1 cellular context compared by ENCODE assay signal in the genomic region with DNA sequence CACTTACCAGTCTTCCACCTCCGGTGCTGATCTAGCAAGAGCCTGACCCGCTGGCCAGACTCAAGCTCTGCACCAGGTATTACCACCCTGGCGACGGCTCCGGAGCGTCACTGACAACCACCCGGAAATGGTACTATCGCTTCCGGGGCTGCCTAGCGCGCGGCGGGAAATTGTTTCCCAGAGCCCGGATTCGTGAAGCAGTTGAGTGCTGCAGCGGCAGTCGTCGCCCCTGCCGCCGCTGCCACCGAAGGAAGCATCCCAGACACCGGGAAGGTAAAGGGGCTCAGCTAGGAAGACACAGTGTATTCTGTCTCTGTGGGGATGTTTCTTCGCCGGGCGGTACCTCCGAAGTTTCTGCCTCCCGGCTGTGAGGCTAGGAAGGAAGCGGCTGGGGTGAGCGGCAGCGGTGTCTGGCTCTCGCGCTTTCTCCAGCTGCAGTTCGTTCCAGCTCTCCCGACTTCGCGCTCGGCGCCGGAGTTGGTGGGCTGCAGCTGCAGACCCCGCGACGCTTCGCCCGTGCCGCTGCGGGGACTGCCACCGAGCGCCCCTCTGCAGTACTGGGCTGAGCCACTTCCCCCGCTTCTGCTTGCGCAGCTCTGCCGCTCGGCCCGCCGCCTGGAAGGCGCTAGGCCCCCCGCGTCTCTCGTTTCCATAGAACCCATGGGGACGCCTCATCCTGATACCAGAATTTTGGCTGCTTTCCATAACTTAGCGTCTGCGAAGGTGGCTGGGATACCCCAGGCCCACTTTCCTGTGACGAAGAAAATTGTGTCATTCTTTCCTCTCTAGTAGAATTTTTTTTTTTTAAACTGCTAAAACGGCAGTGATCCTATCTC.
TF ChIP-seq lines count a peak whose summit lies in the region.

Gene KIAA0825, minus strand, starts transcription at position 112 of the 836 bp plus-strand sequence. CDS start 81,478 bp downstream, outside the sequence.
Gene SLF1, plus strand, starts transcription at position 177 of the 836 bp plus-strand sequence. CDS start 10,142 bp downstream, outside the sequence.

TF ChIP-seq in HepG2, 621 proteins besides CTCF, POLR2A, EP300 and RAD21 (continued from another document and continues in another):
- TF ChIP-seq, protein P1, sequence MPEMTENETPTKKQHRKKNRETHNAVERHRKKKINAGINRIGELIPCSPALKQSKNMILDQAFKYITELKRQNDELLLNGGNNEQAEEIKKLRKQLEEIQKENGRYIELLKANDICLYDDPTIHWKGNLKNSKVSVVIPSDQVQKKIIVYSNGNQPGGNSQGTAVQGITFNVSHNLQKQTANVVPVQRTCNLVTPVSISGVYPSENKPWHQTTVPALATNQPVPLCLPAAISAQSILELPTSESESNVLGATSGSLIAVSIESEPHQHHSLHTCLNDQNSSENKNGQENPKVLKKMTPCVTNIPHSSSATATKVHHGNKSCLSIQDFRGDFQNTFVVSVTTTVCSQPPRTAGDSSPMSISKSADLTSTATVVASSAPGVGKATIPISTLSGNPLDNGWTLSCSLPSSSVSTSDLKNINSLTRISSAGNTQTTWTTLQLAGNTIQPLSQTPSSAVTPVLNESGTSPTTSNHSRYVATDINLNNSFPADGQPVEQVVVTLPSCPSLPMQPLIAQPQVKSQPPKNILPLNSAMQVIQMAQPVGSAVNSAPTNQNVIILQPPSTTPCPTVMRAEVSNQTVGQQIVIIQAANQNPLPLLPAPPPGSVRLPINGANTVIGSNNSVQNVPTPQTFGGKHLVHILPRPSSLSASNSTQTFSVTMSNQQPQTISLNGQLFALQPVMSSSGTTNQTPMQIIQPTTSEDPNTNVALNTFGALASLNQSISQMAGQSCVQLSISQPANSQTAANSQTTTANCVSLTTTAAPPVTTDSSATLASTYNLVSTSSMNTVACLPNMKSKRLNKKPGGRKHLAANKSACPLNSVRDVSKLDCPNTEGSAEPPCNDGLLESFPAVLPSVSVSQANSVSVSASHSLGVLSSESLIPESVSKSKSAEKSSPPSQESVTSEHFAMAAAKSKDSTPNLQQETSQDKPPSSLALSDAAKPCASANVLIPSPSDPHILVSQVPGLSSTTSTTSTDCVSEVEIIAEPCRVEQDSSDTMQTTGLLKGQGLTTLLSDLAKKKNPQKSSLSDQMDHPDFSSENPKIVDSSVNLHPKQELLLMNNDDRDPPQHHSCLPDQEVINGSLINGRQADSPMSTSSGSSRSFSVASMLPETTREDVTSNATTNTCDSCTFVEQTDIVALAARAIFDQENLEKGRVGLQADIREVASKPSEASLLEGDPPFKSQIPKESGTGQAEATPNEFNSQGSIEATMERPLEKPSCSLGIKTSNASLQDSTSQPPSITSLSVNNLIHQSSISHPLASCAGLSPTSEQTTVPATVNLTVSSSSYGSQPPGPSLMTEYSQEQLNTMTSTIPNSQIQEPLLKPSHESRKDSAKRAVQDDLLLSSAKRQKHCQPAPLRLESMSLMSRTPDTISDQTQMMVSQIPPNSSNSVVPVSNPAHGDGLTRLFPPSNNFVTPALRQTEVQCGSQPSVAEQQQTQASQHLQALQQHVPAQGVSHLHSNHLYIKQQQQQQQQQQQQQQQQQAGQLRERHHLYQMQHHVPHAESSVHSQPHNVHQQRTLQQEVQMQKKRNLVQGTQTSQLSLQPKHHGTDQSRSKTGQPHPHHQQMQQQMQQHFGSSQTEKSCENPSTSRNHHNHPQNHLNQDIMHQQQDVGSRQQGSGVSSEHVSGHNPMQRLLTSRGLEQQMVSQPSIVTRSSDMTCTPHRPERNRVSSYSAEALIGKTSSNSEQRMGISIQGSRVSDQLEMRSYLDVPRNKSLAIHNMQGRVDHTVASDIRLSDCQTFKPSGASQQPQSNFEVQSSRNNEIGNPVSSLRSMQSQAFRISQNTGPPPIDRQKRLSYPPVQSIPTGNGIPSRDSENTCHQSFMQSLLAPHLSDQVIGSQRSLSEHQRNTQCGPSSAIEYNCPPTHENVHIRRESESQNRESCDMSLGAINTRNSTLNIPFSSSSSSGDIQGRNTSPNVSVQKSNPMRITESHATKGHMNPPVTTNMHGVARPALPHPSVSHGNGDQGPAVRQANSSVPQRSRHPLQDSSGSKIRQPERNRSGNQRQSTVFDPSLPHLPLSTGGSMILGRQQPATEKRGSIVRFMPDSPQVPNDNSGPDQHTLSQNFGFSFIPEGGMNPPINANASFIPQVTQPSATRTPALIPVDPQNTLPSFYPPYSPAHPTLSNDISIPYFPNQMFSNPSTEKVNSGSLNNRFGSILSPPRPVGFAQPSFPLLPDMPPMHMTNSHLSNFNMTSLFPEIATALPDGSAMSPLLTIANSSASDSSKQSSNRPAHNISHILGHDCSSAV (CRISPR knock-in tag; IDR thresholded peaks at IDR 0.05; ENCODE audit: borderline replicate concordance) = 0 out of 2 replicates have a peak, but pooled peaks have one; percentile 73
- TF ChIP-seq XRCC5 (optimal IDR thresholded peaks at IDR 0.05; ENCODE audit: low read length) (peak; percentile 41), ZNF644 (CRISPR knock-in tag; IDR thresholded peaks at IDR 0.05; ENCODE audit: low read depth) (no peak), ZFP90 (CRISPR knock-in tag; IDR thresholded peaks at IDR 0.05; ENCODE audit: borderline replicate concordance) (no peak), ZBTB7A (CRISPR knock-in tag; IDR thresholded peaks at IDR 0.05) (peak; percentile 55; the same call in 1 of the 2 replicates), ZNF251 (CRISPR knock-in tag; IDR thresholded peaks at IDR 0.05) (no peak), TP53 (CRISPR knock-in tag; conservative IDR thresholded peaks at IDR 0.05) (peak; percentile 56; the same call in 1 of the 2 replicates), ZNF615 (CRISPR knock-in tag; IDR thresholded peaks at IDR 0.05; ENCODE audit: borderline replicate concordance) (no peak), SMARCC2 (IDR thresholded peaks at IDR 0.05) (no peak), HOXA5 (CRISPR knock-in tag; IDR thresholded peaks at IDR 0.05) (peak; percentile 28; the same call in 1 of the 2 replicates), CC2D1A (CRISPR knock-in tag; IDR thresholded peaks at IDR 0.05) (no peak), CHD2 (IDR thresholded peaks at IDR 0.05; ENCODE audit: low read depth, low read length) (peak; percentile 54; the same call in 1 of the 2 replicates), ZNF768 (CRISPR knock-in tag; IDR thresholded peaks at IDR 0.05) (peak; percentile 20; the same call in 1 of the 2 replicates), FOSL1 (CRISPR knock-in tag; IDR thresholded peaks at IDR 0.05; ENCODE audit: borderline replicate concordance) (0 out of 2 replicates have a peak, but pooled peaks have one; percentile 21), RBFOX2 (IDR thresholded peaks at IDR 0.05; ENCODE audit: low read depth, low read length) (peak; percentile 72), ZNF724P (CRISPR knock-in tag; IDR thresholded peaks at IDR 0.05; ENCODE audit: borderline replicate concordance) (0 out of 2 replicates have a peak, but pooled peaks have one; percentile 72), ZBTB38 (CRISPR knock-in tag; IDR thresholded peaks at IDR 0.05) (no peak), SIX1 (CRISPR knock-in tag; IDR thresholded peaks at IDR 0.05; ENCODE audit: borderline replicate concordance) (no peak), ATF1 (CRISPR knock-in tag; IDR thresholded peaks at IDR 0.05) (peak; percentile 45; the same call in 1 of the 2 replicates), HNRNPH1 (optimal IDR thresholded peaks at IDR 0.05; ENCODE audit: low read depth, low read length) (no peak), UBTF (CRISPR knock-in tag; IDR thresholded peaks at IDR 0.05) (peak; percentile 82), ZNF775 (CRISPR knock-in tag; IDR thresholded peaks at IDR 0.05; ENCODE audit: borderline replicate concordance) (no peak), ARNTL (CRISPR knock-in tag; IDR thresholded peaks at IDR 0.05) (no peak), ZNF362 (CRISPR knock-in tag; IDR thresholded peaks at IDR 0.05; ENCODE audit: borderline replicate concordance) (no peak), ZFP36L1 (CRISPR knock-in tag; IDR thresholded peaks at IDR 0.05) (0 out of 2 replicates have a peak, but pooled peaks have one; percentile 87), NFE2L2 (IDR thresholded peaks at IDR 0.05; ENCODE audit: low read length) (no peak)
- TF ChIP-seq, protein P2, sequence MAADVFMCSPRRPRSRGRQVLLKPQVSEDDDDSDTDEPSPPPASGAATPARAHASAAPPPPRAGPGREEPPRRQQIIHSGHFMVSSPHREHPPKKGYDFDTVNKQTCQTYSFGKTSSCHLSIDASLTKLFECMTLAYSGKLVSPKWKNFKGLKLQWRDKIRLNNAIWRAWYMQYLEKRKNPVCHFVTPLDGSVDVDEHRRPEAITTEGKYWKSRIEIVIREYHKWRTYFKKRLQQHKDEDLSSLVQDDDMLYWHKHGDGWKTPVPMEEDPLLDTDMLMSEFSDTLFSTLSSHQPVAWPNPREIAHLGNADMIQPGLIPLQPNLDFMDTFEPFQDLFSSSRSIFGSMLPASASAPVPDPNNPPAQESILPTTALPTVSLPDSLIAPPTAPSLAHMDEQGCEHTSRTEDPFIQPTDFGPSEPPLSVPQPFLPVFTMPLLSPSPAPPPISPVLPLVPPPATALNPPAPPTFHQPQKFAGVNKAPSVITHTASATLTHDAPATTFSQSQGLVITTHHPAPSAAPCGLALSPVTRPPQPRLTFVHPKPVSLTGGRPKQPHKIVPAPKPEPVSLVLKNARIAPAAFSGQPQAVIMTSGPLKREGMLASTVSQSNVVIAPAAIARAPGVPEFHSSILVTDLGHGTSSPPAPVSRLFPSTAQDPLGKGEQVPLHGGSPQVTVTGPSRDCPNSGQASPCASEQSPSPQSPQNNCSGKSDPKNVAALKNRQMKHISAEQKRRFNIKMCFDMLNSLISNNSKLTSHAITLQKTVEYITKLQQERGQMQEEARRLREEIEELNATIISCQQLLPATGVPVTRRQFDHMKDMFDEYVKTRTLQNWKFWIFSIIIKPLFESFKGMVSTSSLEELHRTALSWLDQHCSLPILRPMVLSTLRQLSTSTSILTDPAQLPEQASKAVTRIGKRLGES (CRISPR knock-in tag; IDR thresholded peaks at IDR 0.05; ENCODE audit: borderline replicate concordance) = no peak
- TF ChIP-seq, protein P3, sequence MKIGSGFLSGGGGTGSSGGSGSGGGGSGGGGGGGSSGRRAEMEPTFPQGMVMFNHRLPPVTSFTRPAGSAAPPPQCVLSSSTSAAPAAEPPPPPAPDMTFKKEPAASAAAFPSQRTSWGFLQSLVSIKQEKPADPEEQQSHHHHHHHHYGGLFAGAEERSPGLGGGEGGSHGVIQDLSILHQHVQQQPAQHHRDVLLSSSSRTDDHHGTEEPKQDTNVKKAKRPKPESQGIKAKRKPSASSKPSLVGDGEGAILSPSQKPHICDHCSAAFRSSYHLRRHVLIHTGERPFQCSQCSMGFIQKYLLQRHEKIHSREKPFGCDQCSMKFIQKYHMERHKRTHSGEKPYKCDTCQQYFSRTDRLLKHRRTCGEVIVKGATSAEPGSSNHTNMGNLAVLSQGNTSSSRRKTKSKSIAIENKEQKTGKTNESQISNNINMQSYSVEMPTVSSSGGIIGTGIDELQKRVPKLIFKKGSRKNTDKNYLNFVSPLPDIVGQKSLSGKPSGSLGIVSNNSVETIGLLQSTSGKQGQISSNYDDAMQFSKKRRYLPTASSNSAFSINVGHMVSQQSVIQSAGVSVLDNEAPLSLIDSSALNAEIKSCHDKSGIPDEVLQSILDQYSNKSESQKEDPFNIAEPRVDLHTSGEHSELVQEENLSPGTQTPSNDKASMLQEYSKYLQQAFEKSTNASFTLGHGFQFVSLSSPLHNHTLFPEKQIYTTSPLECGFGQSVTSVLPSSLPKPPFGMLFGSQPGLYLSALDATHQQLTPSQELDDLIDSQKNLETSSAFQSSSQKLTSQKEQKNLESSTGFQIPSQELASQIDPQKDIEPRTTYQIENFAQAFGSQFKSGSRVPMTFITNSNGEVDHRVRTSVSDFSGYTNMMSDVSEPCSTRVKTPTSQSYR (CRISPR knock-in tag; IDR thresholded peaks at IDR 0.05; ENCODE audit: borderline replicate concordance) = no peak
- TF ChIP-seq, protein P4, sequence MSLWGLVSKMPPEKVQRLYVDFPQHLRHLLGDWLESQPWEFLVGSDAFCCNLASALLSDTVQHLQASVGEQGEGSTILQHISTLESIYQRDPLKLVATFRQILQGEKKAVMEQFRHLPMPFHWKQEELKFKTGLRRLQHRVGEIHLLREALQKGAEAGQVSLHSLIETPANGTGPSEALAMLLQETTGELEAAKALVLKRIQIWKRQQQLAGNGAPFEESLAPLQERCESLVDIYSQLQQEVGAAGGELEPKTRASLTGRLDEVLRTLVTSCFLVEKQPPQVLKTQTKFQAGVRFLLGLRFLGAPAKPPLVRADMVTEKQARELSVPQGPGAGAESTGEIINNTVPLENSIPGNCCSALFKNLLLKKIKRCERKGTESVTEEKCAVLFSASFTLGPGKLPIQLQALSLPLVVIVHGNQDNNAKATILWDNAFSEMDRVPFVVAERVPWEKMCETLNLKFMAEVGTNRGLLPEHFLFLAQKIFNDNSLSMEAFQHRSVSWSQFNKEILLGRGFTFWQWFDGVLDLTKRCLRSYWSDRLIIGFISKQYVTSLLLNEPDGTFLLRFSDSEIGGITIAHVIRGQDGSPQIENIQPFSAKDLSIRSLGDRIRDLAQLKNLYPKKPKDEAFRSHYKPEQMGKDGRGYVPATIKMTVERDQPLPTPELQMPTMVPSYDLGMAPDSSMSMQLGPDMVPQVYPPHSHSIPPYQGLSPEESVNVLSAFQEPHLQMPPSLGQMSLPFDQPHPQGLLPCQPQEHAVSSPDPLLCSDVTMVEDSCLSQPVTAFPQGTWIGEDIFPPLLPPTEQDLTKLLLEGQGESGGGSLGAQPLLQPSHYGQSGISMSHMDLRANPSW (CRISPR knock-in tag; IDR thresholded peaks at IDR 0.05; ENCODE audit: borderline replicate concordance) = 0 out of 2 replicates have a peak, but pooled peaks have one; percentile 50
